Comparison of ENCODE assay signal across 1 cellular context in the genomic region with DNA sequence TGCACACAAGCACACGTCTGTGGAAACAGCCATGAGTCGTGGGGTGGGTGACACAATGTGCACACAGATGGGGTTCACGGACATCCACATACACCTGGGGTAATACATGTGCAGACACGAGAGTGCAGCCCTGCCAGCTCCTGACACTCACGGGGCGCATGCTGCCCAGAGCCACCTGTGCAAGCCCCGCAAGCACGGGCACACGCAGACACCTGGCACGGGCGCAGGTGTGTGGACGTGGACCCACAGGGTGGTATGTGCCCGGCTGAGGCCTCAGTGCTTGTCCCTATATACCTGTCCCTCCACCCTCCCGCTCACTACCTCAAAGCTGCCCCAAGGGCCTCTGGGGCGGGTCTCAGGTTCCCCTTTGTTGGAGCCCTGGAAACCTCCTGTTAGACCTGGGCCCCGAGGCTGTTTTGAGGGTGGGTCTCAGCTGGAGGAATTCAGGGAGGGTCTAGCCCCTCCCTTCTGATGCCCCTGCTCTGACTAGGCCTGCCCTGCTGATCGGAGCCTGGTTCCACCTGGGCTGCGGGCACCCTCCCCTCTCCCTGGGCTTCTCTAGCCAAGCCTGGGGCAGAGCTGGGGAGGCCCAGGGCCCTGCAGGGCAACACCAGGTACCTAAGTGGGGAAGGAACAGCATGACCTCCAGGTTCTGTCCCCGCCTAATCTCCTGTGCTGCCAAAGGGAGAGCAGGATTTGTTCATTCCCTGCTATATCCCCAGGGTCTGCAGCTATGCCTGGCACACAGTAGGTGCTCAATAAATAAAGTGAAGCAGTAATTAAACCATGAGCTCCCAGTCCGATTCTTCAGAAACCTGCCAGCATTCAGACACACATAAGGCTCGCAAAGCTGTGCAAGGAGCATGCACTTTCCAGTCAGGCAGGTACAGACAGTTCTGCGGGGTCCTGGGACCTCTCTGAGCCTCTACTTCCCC.
TF ChIP-seq lines count a peak whose summit lies in the region.

No MANE protein-coding gene starts in this region.

TF ChIP-seq in K562, 482 proteins besides CTCF, POLR2A, EP300 and RAD21:
- no peak for TF ChIP-seq PTRF (tag; IDR thresholded peaks at IDR 0.05)
- peak; percentile 73; the same call in 1 of the 2 replicates for TF ChIP-seq ZKSCAN1 (IDR thresholded peaks at IDR 0.05; ENCODE audit: low read depth, low read length)
